In the genomic region with DNA sequence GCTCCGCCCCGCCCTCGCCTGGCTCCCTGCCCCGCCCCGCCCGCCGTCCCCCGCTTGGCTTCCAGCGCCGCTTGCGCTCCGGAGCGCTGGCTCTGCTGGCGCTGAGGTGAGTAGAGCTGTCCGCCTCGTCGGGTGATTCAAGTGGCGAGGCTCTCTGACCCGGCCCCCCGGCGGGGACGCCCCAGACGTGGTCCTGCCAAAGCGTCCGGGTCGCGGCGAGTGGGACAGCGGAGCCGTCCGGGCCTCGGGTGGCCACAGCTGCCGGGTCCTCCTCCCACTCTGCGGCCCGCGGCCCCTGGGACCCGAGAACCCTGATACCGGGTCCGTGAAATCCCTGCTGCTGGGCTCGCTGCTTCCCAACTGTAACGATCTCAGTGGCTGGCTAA, we compare ENCODE assay signal across 8 cellular contexts. TPM values are rescaled to one million over a fixed set of nuclear protein-coding genes. Genes with fewer than 3 reads are reported as not detected.
DNase-seq lines count a peak whose midpoint lies in the region; TF ChIP-seq lines count a peak whose summit lies in the region.

A gene (plus strand): TSS at position 46 of the 386 bp plus-strand sequence. CDS start 4,477 bp downstream, outside the sequence.

- peaks cover 26% of the 10 kb centered on the region; the same call in 1 of the 2 replicates for H3K79me2 ChIP-seq in OCI-LY7 (ENCODE audit: insufficient read depth, low read depth, low read length)

- peak within 1 kb of the TSS; percentile 95 for H3K4me2 ChIP-seq in OCI-LY7 (ENCODE audit: low read length)

- no peak for DNase-seq in activated CD8-positive, alpha-beta memory T cell treated with anti-CD3 and anti-CD28 coated beads, Interleukin-2, amount 50 U/mL, for 4 hours
- DNase-seq in OCI-LY7 (ENCODE audit: low spot score) = no peak
- DNase-seq in DMS 273 (lab: John Stamatoyannopoulos, UW; ENCODE audit: unreplicated experiment) = no peak
- no peak for DNase-seq in GM10266 (ENCODE audit: extremely low spot score)
- DNase-seq in NCI-H1417 treated with DMSO at 0.1 percent for 48 hours (lab: John Stamatoyannopoulos, UW) = no peak

- intact Hi-C loops in OCI-LY7 (cut with micrococcal nuclease; ENCODE audit: unreplicated experiment) = loop anchor here (1.0 to 5.0 kb wide), 3 partner anchors 316 to 1676 kb away; a partner anchor contains a TSS

- H2AFZ ChIP-seq in OCI-LY7 (ENCODE audit: low read length) = peak within 1 kb of the TSS; percentile 97

- POLR2A ChIA-PET in activated CD8-positive, alpha-beta memory T cell treated with anti-CD3 and anti-CD28 coated beads for 36 hours (lab: Charles Lee) = interaction anchor here (0.9 to 2.1 kb wide), 2 partner anchors 314 to 482 kb away, joined by 3 to 9 read pairs; a partner anchor contains a TSS
- POLR2A ChIA-PET in OCI-LY7 (lab: Charles Lee) = interaction anchor here (0.9 to 2.1 kb wide), 6 partner anchors 9 to 482 kb away, joined by 3 to 9 read pairs (median 3); a partner anchor contains a TSS

- TF ChIP-seq CTCF in OCI-LY7 (conservative IDR thresholded peaks at IDR 0.05; ENCODE audit: low read length) (no peak), GM10266 (IDR thresholded peaks at IDR 0.05; ENCODE audit: control insufficient read depth, insufficient read depth, low read depth, missing control alignments) (no peak)

- H3K9ac ChIP-seq in endocrine pancreas (ENCODE audit: control insufficient read depth, insufficient read depth, low read length) (peak within 1 kb of the TSS; percentile 86), muscle layer of colon (ENCODE audit: low read length) (peak within 1 kb of the TSS; percentile 88)

- H3K27me3 ChIP-seq in endocrine pancreas (ENCODE audit: control insufficient read depth, insufficient read depth, low read length) (no peaks in the 10 kb centered on the region), muscle layer of colon (ENCODE audit: control insufficient read depth in 1 of 2, insufficient read depth in 2 of 2, low read length in 2 of 2) (no peaks in the 10 kb centered on the region)

- CTCF ChIA-PET in activated CD8-positive, alpha-beta memory T cell treated with anti-CD3 and anti-CD28 coated beads for 36 hours (lab: Charles Lee) = interaction anchor here (1.2 to 1.5 kb wide), 3 partner anchors 22 to 453 kb away, joined by 3 to 6 read pairs (median 3); no protein-coding TSS in a partner anchor
- CTCF ChIA-PET in OCI-LY7 (lab: Charles Lee; ENCODE audit: unreplicated experiment) = no interaction called here

- no TSS peak for BruUV-seq in OCI-LY7 (replicated peaks; lab: Mats Ljungman, UMichigan)

- H3K4me1 ChIP-seq in OCI-LY7 (ENCODE audit: insufficient read depth, low read length, poor library complexity, severe bottlenecking) = peaks cover 30% of the 10 kb centered on the region
- peaks cover 6% of the 10 kb centered on the region for H3K4me1 ChIP-seq in endocrine pancreas (ENCODE audit: control insufficient read depth, insufficient read depth, low read length)
- peaks cover 18% of the 10 kb centered on the region for H3K4me1 ChIP-seq in muscle layer of colon (ENCODE audit: insufficient read depth, low read length)

- H3K9me3 ChIP-seq in OCI-LY7 (ENCODE audit: low read length) = no peaks in the 10 kb centered on the region
- H3K9me3 ChIP-seq in endocrine pancreas (ENCODE audit: control insufficient read depth, low read length) = no peaks in the 10 kb centered on the region
- H3K9me3 ChIP-seq in muscle layer of colon (ENCODE audit: low read length) = no peaks in the 10 kb centered on the region

- H3K36me3 ChIP-seq in OCI-LY7 (ENCODE audit: insufficient read depth, low read length) (peaks cover 7% of the 10 kb centered on the region; the same call in 1 of the 2 replicates), endocrine pancreas (ENCODE audit: control insufficient read depth, insufficient read depth, low read length) (no peaks in the 10 kb centered on the region), muscle layer of colon (ENCODE audit: insufficient read depth, low read length) (no peaks in the 10 kb centered on the region)

- no peaks in the 10 kb centered on the region for H4K20me1 ChIP-seq in OCI-LY7 (ENCODE audit: insufficient read depth, low read length)

- H3K4me3 ChIP-seq in OCI-LY7 (ENCODE audit: low read depth, low read length, poor library complexity, severe bottlenecking) (peak within 1 kb of the TSS; percentile 97), endocrine pancreas (ENCODE audit: control insufficient read depth, insufficient read depth, low read length) (peak within 1 kb of the TSS; percentile 98), muscle layer of colon (ENCODE audit: low read depth in 1 of 2, low read length in 2 of 2) (peak within 1 kb of the TSS; percentile 79 to 84)

- H3K27ac ChIP-seq in OCI-LY7 (ENCODE audit: low read depth, low read length, poor library complexity, severe bottlenecking) (peak within 1 kb of the TSS; percentile 88), muscle layer of colon (ENCODE audit: low read depth, low read length) (peak within 1 kb of the TSS; percentile 99)

- no peaks in the 10 kb centered on the region for H3K9me2 ChIP-seq in OCI-LY7 (ENCODE audit: insufficient read depth, low read length)

RNA-seq across cellular contexts. Expression of the gene that starts here (rescaled TPM):
- total RNA-seq in activated CD8-positive, alpha-beta memory T cell treated with anti-CD3 and anti-CD28 coated beads for 36 hours = 10 to 100 TPM; 17.0 to 17.6 TPM
- 17.2 and 25.7 TPM in 2 replicates for total RNA-seq in OCI-LY7 (2014; rRNA removed; shearing (Covaris generic))
- total RNA-seq in OCI-LY7 (2022) = 30.2 and 30.9 TPM in 2 replicates
